In the genomic region with DNA sequence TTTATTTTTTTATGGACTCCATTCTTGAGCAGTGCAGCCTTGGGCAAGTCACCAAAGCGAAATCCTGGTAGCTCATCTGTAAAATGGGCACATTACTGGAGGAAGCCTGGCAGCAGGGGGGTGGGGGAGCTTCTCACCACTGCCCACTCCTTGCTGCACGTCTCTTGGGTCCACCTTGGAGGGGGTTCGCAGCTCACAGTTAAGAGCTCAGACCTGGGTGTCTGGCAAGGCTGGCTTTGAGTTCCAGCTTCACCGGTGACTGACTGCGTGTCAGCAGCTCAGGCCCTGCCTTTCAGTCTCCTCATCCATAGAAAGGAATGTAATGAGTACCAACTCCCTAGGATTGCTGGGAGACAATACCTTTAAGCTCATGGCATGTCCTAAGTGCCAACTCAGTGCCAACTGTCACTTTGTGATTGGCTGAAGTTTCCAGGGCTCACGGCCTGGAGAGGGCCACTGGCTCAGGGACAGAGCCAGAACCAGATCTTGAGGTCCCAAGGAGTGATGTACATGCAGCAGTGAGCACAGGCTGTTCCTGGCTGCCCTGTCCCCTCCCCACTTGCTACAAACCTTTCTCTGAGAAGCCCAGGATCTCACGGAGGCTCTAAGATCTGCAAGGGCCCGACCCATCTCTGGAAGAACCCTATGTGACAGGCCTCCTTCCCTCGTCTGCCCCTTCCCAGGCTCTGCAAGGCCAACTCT, we compare ENCODE assay signal across 17 cellular contexts.
DNase-seq lines count a peak whose midpoint lies in the region; ATAC-seq and TF ChIP-seq lines count a peak whose summit lies in the region.
"Had no signal": no experiment of that assay in that cellular context is flagged by ENCODE, and none has a peak within 500 bp of the region (broad histone marks: within the 10 kb centered on the region; RNA-seq: fewer than 3 reads in every experiment).

No MANE protein-coding gene starts in this region.

- no peak overlapping the region for H3K4me3 Mint-ChIP-seq in brain
- H3K4me3 Mint-ChIP-seq: activated CD4-positive, alpha-beta memory T cell treated with anti-CD3 and anti-CD28 coated beads for 36 hours; activated naive CD8-positive, alpha-beta T cell; activated T-cell treated with anti-CD3 and anti-CD28 coated beads, Interleukin-2, amount 50 U/mL, for 24 hours had no signal

- peak overlapping the region in 3 of 5 experiments; percentile 89 to 95 (median 90) for H3K27ac Mint-ChIP-seq in brain
- H3K27ac Mint-ChIP-seq: activated CD4-positive, alpha-beta memory T cell treated with anti-CD3 and anti-CD28 coated beads for 36 hours; activated naive CD8-positive, alpha-beta T cell; activated T-cell treated with anti-CD3 and anti-CD28 coated beads, Interleukin-2, amount 50 U/mL, for 24 hours had no signal

- peaks cover 30% of the 10 kb centered on the region for H3K4me1 Mint-ChIP-seq in brain

- no peaks in the 10 kb centered on the region for H3K27me3 ChIP-seq in right cardiac atrium (ENCODE audit: control insufficient read depth, insufficient read depth)
- no peaks in the 10 kb centered on the region for H3K27me3 ChIP-seq in sigmoid colon
- H3K27me3 ChIP-seq in transverse colon: peaks cover 42% of the 10 kb centered on the region
- peaks cover 0 to 7% of the 10 kb centered on the region in 2 donors for H3K27me3 ChIP-seq in Peyer's patch

- H3K36me3 ChIP-seq in sigmoid colon (no peaks in the 10 kb centered on the region), transverse colon (no peaks in the 10 kb centered on the region), Peyer's patch (no peaks in the 10 kb centered on the region)

- in situ Hi-C loops in transverse colon (cut with MboI; ENCODE audit: low pct_ligation_motif_present in 1 of 4, low pct_unique_long_range_greater_than_20kb in 1 of 4, low sequenced_read_pairs in 3 of 4): no loop called here

- no peak for ATAC-seq in right cardiac atrium
- ATAC-seq in GM19455 (IDR thresholded peaks at IDR 0.05; ENCODE audit: unreplicated experiment): no peak
- ATAC-seq: stimulated activated naive CD8-positive, alpha-beta T cell treated with anti-CD3 and anti-CD28 coated beads, Interleukin-15, Interleukin-2, amounts not matched to agents 100 U/mL and 50 U/mL, for 24 hours had no signal

- intact Hi-C loops in right cardiac atrium (cut with DNase I): loop anchor here in 1 of 4 donors (5.0 kb wide), 1 partner anchor 46 kb away; no protein-coding TSS in a partner anchor
- intact Hi-C loops in sigmoid colon (cut with DNase I): no loop called here
- intact Hi-C loops in lower leg skin (cut with DNase I; ENCODE audit: low total_unique reads): no loop called here
- intact Hi-C loops in transverse colon (cut with DNase I; ENCODE audit: low total_unique reads): loop anchor here (1.0 kb wide), 1 partner anchor 46 kb away; no protein-coding TSS in a partner anchor

- DNase-seq in EH (ENCODE audit: low read depth): peak; percentile 13
- DNase-seq in right cardiac atrium: peak in 1 of 3 donors; percentile 49
- DNase-seq in sigmoid colon: peak; percentile 58
- DNase-seq in lower leg skin (ENCODE audit: low spot score in 2 of 2): no peak
- DNase-seq in transverse colon: no peak
- DNase-seq in Peyer's patch: no peak
- DNase-seq: activated CD4-positive, alpha-beta memory T cell treated with anti-CD3 and anti-CD28 coated beads for 36 hours; activated T-cell treated with anti-CD3 and anti-CD28 coated beads, Interleukin-2, amount 50 U/mL, for 24 hours; NCI-H187 treated with DMSO at 0.1 percent for 48 hours; NCI-H446 treated with DMSO at 0.1 percent for 48 hours; SHP77; stimulated activated CD4-positive, alpha-beta T cell treated with anti-CD3 and anti-CD28 coated beads, Interleukin-15, amount 100 ng/mL, for 24 hours; stimulated activated naive CD8-positive, alpha-beta T cell treated with anti-CD3 and anti-CD28 coated beads, Interleukin-15, Interleukin-2, amounts not matched to agents 100 U/mL and 50 U/mL, for 24 hours; T-helper 1 cell had no signal

- no peak overlapping the region for H3K4me3 ChIP-seq in right cardiac atrium (ENCODE audit: low read length)
- no peak overlapping the region for H3K4me3 ChIP-seq in sigmoid colon
- no peak overlapping the region for H3K4me3 ChIP-seq in lower leg skin (ENCODE audit: low read depth, poor library complexity, severe bottlenecking)
- no peak overlapping the region for H3K4me3 ChIP-seq in transverse colon
- no peak overlapping the region for H3K4me3 ChIP-seq in Peyer's patch

- H3K27ac ChIP-seq in right cardiac atrium (ENCODE audit: low read length) (peak overlapping the region; percentile 31), sigmoid colon (peak overlapping the region in 2 of 4 donors; percentile 73 to 80), transverse colon (peak overlapping the region in 2 of 4 donors; percentile 81 to 86), Peyer's patch (no peak overlapping the region)

- TF ChIP-seq POLR2A in sigmoid colon (IDR thresholded peaks at IDR 0.05): no peak
- no peak for TF ChIP-seq POLR2A in lower leg skin (IDR thresholded peaks at IDR 0.05)
- TF ChIP-seq POLR2A in transverse colon (IDR thresholded peaks at IDR 0.05): no peak
- TF ChIP-seq POLR2A in Peyer's patch (IDR thresholded peaks at IDR 0.05): no peak

- H3K4me1 ChIP-seq in right cardiac atrium (ENCODE audit: control insufficient read depth, insufficient read depth, low read length): peaks cover 7% of the 10 kb centered on the region
- H3K4me1 ChIP-seq in sigmoid colon: peaks cover 0 to 16% (median 13%) of the 10 kb centered on the region in 4 donors
- H3K4me1 ChIP-seq in transverse colon: peaks cover 0 to 18% (median 12%) of the 10 kb centered on the region in 4 donors
- peaks cover 0 to 6% (median 0%) of the 10 kb centered on the region in 4 donors for H3K4me1 ChIP-seq in Peyer's patch

- no peaks in the 10 kb centered on the region for H3K36me3 Mint-ChIP-seq in brain
- H3K36me3 Mint-ChIP-seq: activated CD4-positive, alpha-beta memory T cell treated with anti-CD3 and anti-CD28 coated beads for 36 hours; activated naive CD8-positive, alpha-beta T cell had no signal

- no peak for TF ChIP-seq CTCF in brain (conservative IDR thresholded peaks at IDR 0.05)
- no peak for TF ChIP-seq CTCF in sigmoid colon (IDR thresholded peaks at IDR 0.05)
- TF ChIP-seq CTCF in lower leg skin (IDR thresholded peaks at IDR 0.05): no peak
- TF ChIP-seq CTCF in transverse colon (IDR thresholded peaks at IDR 0.05): no peak
- no peak for TF ChIP-seq CTCF in Peyer's patch (IDR thresholded peaks at IDR 0.05)

- H3K9me3 Mint-ChIP-seq in brain: no peaks in the 10 kb centered on the region
- H3K9me3 Mint-ChIP-seq: activated CD4-positive, alpha-beta memory T cell treated with anti-CD3 and anti-CD28 coated beads for 36 hours; activated T-cell treated with anti-CD3 and anti-CD28 coated beads, Interleukin-2, amount 50 U/mL, for 24 hours had no signal

- H3K9me3 ChIP-seq in right cardiac atrium (ENCODE audit: control insufficient read depth, low read length) (no peaks in the 10 kb centered on the region), sigmoid colon (no peaks in the 10 kb centered on the region), transverse colon (no peaks in the 10 kb centered on the region), Peyer's patch (no peaks in the 10 kb centered on the region)

- peaks cover 4% of the 10 kb centered on the region for H3K27me3 Mint-ChIP-seq in brain

- TF ChIP-seq EP300 in sigmoid colon (IDR thresholded peaks at IDR 0.05) (no peak), transverse colon (IDR thresholded peaks at IDR 0.05; ENCODE audit: low read depth) (no peak)

- WGBS in right cardiac atrium: 70% methylated on average over 9 of the region's 9 CpGs
- 86 to 87% methylated on average over 9 of the region's 9 CpGs for WGBS in sigmoid colon, 2 donors
- WGBS in lower leg skin, 2 donors: 72 to 79% methylated on average over 9 of the region's 9 CpGs
- WGBS in transverse colon (ENCODE audit: low coverage in 1 of 2), 2 donors: 83% methylated on average over 9 of the region's 9 CpGs; no CpG with 5 or more reads in 1 of the 2 donors

Comparison
In these comparisons a context has a peak if more than half of its experiments do, and no peak if none do; other contexts are left out.
1. DNase-seq: peak in EH (single experiment) and sigmoid colon (single experiment); none in lower leg skin (0 of 2), transverse colon (single experiment) and Peyer's patch (0 of 3).